ENCODE assay signal across 22 cellular contexts in the genomic region with DNA sequence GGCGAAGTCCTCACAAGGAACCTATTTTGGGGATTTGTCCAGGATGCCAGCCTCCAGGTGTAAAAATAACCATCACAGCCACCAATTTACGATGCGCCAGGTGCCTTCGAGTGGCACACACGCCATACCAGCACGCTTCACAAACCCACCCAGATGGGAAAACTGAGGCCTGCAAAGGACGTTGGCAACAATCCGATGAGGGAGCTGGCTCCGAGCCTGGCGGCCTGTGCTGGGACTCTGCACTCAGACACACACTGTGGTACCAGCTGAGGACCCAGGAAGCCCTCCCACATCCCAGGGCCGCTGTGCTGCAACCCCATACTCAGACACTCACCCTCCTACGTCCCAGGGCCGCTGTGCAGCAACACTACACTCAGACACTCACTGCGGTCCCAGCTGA.
"Had no signal": no experiment of that assay in that cellular context is flagged by ENCODE, and none has a peak within 500 bp of the region (broad histone marks: within the 10 kb centered on the region; RNA-seq: fewer than 3 reads in every experiment).

No MANE protein-coding gene starts in this region.

- H3K27ac Mint-ChIP-seq: activated B cell treated with CpG ODN at 0.5 μM for 24 hours; activated CD4-positive, alpha-beta T cell treated with anti-CD3 and anti-CD28 coated beads for 36 hours; activated naive CD8-positive, alpha-beta T cell treated with anti-CD3 and anti-CD28 coated beads for 36 hours; progenitor cell of endocrine pancreas; T-helper 17 cell had no signal

- H3K27ac ChIP-seq: body of pancreas, cardiac muscle cell, gastrocnemius medialis, left lung, sigmoid colon, suprapubic skin, transverse colon had no signal

- H3K4me3 Mint-ChIP-seq: activated B cell treated with CpG ODN at 0.5 μM for 24 hours; activated CD4-positive, alpha-beta T cell treated with anti-CD3 and anti-CD28 coated beads for 36 hours; activated naive CD8-positive, alpha-beta T cell treated with anti-CD3 and anti-CD28 coated beads for 36 hours; naive thymus-derived CD4-positive, alpha-beta T cell; T-helper 17 cell had no signal

- ATAC-seq: activated CD4-positive, alpha-beta T cell treated with anti-CD3 and anti-CD28 coated beads for 36 hours; body of pancreas; gastrocnemius medialis; left lung; naive thymus-derived CD4-positive, alpha-beta T cell; stimulated activated naive CD8-positive, alpha-beta T cell treated with anti-CD3 and anti-CD28 coated beads, Interleukin-15, Interleukin-2, amounts not matched to agents 100 U/mL and 50 U/mL, for 24 hours; T-helper 17 cell had no signal

- H3K9me3 Mint-ChIP-seq: activated B cell treated with CpG ODN at 0.5 μM for 24 hours; activated naive CD8-positive, alpha-beta T cell treated with anti-CD3 and anti-CD28 coated beads for 36 hours had no signal

- H3K27me3 Mint-ChIP-seq: activated B cell treated with CpG ODN at 0.5 μM for 24 hours; activated CD4-positive, alpha-beta T cell treated with anti-CD3 and anti-CD28 coated beads for 36 hours; activated naive CD8-positive, alpha-beta T cell treated with anti-CD3 and anti-CD28 coated beads for 36 hours; naive thymus-derived CD4-positive, alpha-beta T cell; progenitor cell of endocrine pancreas; T-helper 17 cell had no signal

- DNase-seq: activated B cell treated with CpG ODN at 0.5 μM for 24 hours; activated CD4-positive, alpha-beta T cell treated with anti-CD3 and anti-CD28 coated beads for 36 hours; activated CD4-positive, alpha-beta T cell treated with anti-CD3 and anti-CD28 coated beads, Interleukin-2, amount 50 U/mL, for 4 hours; activated gamma-delta T cell treated with Interleukin-2 at 50 U/mL for 16 hours; activated naive CD8-positive, alpha-beta T cell treated with anti-CD3 and anti-CD28 coated beads for 36 hours; body of pancreas; dermis blood vessel endothelial cell; effector memory CD4-positive, alpha-beta T cell; gastrocnemius medialis; hippocampal formation; kidney glomerular epithelial cell; naive thymus-derived CD4-positive, alpha-beta T cell; sigmoid colon; stimulated activated CD4-positive, alpha-beta T cell treated with anti-CD3 and anti-CD28 coated beads, Interleukin-4, amount 100 ng/mL, for 1 hour; stimulated activated naive CD8-positive, alpha-beta T cell treated with anti-CD3 and anti-CD28 coated beads, Interleukin-15, Interleukin-2, amounts not matched to agents 100 U/mL and 50 U/mL, for 24 hours; SW 1271; T-helper 17 cell; transverse colon had no signal
